1 cellular context compared by ENCODE assay signal in genomic region chr11:111176603-111177002, GRCh38.
TF ChIP-seq lines count a peak whose summit lies in the region.

No MANE protein-coding gene starts in this region.

TF ChIP-seq in GM12878, 131 proteins besides CTCF, POLR2A, EP300 and RAD21 (continued from another document):
- no peak for TF ChIP-seq ZBTB4 (CRISPR knock-in tag; IDR thresholded peaks at IDR 0.05)
- no peak for TF ChIP-seq CHD1 (IDR thresholded peaks at IDR 0.05; ENCODE audit: low read depth, low read length)
- no peak for TF ChIP-seq ASH2L (IDR thresholded peaks at IDR 0.05; ENCODE audit: borderline replicate concordance, low read depth)
- no peak for TF ChIP-seq SREBF1 (IDR thresholded peaks at IDR 0.05; ENCODE audit: low read length)
- TF ChIP-seq IKZF1 (conservative IDR thresholded peaks at IDR 0.05), result no peak
- TF ChIP-seq, protein P1, sequence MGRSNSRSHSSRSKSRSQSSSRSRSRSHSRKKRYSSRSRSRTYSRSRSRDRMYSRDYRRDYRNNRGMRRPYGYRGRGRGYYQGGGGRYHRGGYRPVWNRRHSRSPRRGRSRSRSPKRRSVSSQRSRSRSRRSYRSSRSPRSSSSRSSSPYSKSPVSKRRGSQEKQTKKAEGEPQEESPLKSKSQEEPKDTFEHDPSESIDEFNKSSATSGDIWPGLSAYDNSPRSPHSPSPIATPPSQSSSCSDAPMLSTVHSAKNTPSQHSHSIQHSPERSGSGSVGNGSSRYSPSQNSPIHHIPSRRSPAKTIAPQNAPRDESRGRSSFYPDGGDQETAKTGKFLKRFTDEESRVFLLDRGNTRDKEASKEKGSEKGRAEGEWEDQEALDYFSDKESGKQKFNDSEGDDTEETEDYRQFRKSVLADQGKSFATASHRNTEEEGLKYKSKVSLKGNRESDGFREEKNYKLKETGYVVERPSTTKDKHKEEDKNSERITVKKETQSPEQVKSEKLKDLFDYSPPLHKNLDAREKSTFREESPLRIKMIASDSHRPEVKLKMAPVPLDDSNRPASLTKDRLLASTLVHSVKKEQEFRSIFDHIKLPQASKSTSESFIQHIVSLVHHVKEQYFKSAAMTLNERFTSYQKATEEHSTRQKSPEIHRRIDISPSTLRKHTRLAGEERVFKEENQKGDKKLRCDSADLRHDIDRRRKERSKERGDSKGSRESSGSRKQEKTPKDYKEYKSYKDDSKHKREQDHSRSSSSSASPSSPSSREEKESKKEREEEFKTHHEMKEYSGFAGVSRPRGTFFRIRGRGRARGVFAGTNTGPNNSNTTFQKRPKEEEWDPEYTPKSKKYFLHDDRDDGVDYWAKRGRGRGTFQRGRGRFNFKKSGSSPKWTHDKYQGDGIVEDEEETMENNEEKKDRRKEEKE (IDR thresholded peaks at IDR 0.05), result no peak
- no peak for TF ChIP-seq TBL1XR1 (IDR thresholded peaks at IDR 0.05; ENCODE audit: low read depth, low read length)
- no peak for TF ChIP-seq MXI1 (IDR thresholded peaks at IDR 0.05; ENCODE audit: low read depth, low read length)
- TF ChIP-seq, protein P2, sequence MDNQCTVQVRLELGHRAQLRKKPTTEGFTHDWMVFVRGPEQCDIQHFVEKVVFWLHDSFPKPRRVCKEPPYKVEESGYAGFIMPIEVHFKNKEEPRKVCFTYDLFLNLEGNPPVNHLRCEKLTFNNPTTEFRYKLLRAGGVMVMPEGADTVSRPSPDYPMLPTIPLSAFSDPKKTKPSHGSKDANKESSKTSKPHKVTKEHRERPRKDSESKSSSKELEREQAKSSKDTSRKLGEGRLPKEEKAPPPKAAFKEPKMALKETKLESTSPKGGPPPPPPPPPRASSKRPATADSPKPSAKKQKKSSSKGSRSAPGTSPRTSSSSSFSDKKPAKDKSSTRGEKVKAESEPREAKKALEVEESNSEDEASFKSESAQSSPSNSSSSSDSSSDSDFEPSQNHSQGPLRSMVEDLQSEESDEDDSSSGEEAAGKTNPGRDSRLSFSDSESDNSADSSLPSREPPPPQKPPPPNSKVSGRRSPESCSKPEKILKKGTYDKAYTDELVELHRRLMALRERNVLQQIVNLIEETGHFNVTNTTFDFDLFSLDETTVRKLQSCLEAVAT (IDR thresholded peaks at IDR 0.05), result no peak
- no peak for TF ChIP-seq MEF2B (IDR thresholded peaks at IDR 0.05; ENCODE audit: partially characterized antibody, poor library complexity, severe bottlenecking)
- TF ChIP-seq SPI1 (IDR thresholded peaks at IDR 0.05; ENCODE audit: borderline replicate concordance, insufficient read depth, low read depth, low read length), result peak; percentile 73; the same call in 1 of the 2 replicates
- TF ChIP-seq YBX1 (IDR thresholded peaks at IDR 0.05), result no peak
- no peak for TF ChIP-seq SMC3 (IDR thresholded peaks at IDR 0.05; ENCODE audit: borderline replicate concordance, low read length)
- no peak for TF ChIP-seq JUNB (IDR thresholded peaks at IDR 0.05)
